In the genomic region with DNA sequence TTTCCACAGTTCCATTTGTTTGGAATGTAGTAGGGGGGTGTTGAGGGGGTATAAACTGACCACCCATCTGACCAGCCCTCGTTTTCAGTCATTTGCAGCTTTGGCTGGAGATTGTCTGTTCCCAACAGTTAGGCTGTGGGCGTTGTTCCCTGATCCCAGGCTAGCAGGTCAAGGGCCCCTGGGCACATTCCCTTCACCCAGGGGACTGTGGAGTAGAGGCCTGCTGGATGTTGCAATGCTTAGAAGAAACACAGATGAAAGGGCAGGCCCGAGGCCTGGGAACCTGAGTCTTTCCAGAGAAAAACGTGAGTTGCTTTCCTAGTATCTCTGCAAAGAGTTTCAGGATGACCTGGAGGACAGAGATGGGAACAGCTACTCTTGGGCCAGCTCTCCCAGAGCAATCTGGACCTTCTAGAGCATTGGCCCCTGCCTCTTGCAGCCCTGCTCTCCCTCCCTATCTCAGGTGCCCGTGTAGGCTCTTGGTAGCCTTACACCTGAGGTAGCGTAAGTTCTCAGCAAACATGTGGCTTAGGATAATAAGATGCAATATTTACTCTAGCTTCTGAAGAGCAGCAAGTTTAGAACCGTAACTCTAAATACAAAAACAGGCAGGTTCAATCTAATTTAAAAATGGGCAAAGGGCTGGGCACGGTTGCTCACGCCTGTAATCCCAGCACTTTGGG, we compare ENCODE assay signal across 1 cellular context.
TF ChIP-seq lines count a peak whose summit lies in the region.

No MANE protein-coding gene starts in this region.

TF ChIP-seq in HepG2, 621 proteins besides CTCF, POLR2A, EP300 and RAD21 (continued from another document and continues in another):
- TF ChIP-seq HNF1A (IDR thresholded peaks at IDR 0.05; ENCODE audit: low read depth) = no peak
- no peak for TF ChIP-seq HNF1A (CRISPR knock-in tag; IDR thresholded peaks at IDR 0.05; ENCODE audit: borderline replicate concordance)
- TF ChIP-seq TAF15 (IDR thresholded peaks at IDR 0.05; ENCODE audit: low read depth, low read length, poor library complexity, severe bottlenecking) = no peak
- TF ChIP-seq MIER2 (CRISPR knock-in tag; IDR thresholded peaks at IDR 0.05) = no peak
- no peak for TF ChIP-seq ZFP1 (CRISPR knock-in tag; IDR thresholded peaks at IDR 0.05)
- peak; percentile 42; the same call in 1 of the 2 replicates for TF ChIP-seq TCF7 (IDR thresholded peaks at IDR 0.05; ENCODE audit: low read depth)
- TF ChIP-seq ZNF784 (CRISPR knock-in tag; IDR thresholded peaks at IDR 0.05; ENCODE audit: borderline replicate concordance) = no peak
- no peak for TF ChIP-seq BRCA1 (CRISPR knock-in tag; IDR thresholded peaks at IDR 0.05)
- no peak for TF ChIP-seq SIX4 (CRISPR knock-in tag; IDR thresholded peaks at IDR 0.05)
- TF ChIP-seq FOXK1 (CRISPR knock-in tag; IDR thresholded peaks at IDR 0.05; ENCODE audit: borderline replicate concordance, low read depth) = no peak
- TF ChIP-seq ZNF451 (CRISPR knock-in tag; IDR thresholded peaks at IDR 0.05) = no peak
- TF ChIP-seq ZNF501 (CRISPR knock-in tag; IDR thresholded peaks at IDR 0.05) = no peak
- TF ChIP-seq SRF (IDR thresholded peaks at IDR 0.05; ENCODE audit: low read depth, low read length) = no peak
- no peak for TF ChIP-seq MYNN (CRISPR knock-in tag; IDR thresholded peaks at IDR 0.05; ENCODE audit: low read depth)
- no peak for TF ChIP-seq MXD4 (CRISPR knock-in tag; IDR thresholded peaks at IDR 0.05)
- no peak for TF ChIP-seq MXD1 (CRISPR knock-in tag; IDR thresholded peaks at IDR 0.05)
- no peak for TF ChIP-seq ZNF207 (IDR thresholded peaks at IDR 0.05; ENCODE audit: borderline replicate concordance)
- TF ChIP-seq ZSCAN20 (CRISPR knock-in tag; IDR thresholded peaks at IDR 0.05; ENCODE audit: borderline replicate concordance) = no peak
- TF ChIP-seq USF2 (IDR thresholded peaks at IDR 0.05; ENCODE audit: low read depth, low read length) = no peak
- no peak for TF ChIP-seq USF2 (CRISPR knock-in tag; IDR thresholded peaks at IDR 0.05; ENCODE audit: borderline replicate concordance)
- TF ChIP-seq SP2 (CRISPR knock-in tag; IDR thresholded peaks at IDR 0.05) = no peak
- TF ChIP-seq MAFG (CRISPR knock-in tag; IDR thresholded peaks at IDR 0.05) = no peak
- no peak for TF ChIP-seq HCFC1 (IDR thresholded peaks at IDR 0.05; ENCODE audit: low read depth, low read length)
- TF ChIP-seq ZNF629 (CRISPR knock-in tag; conservative IDR thresholded peaks at IDR 0.05) = peak; percentile 42; the same call in 1 of the 2 replicates
- TF ChIP-seq ZSCAN25 (CRISPR knock-in tag; IDR thresholded peaks at IDR 0.05) = no peak
- TF ChIP-seq ZHX1 (CRISPR knock-in tag; IDR thresholded peaks at IDR 0.05; ENCODE audit: low read depth) = no peak
- TF ChIP-seq TEAD2 (CRISPR knock-in tag; IDR thresholded peaks at IDR 0.05) = no peak
- no peak for TF ChIP-seq PTBP1 (IDR thresholded peaks at IDR 0.05; ENCODE audit: low read depth, low read length, poor library complexity, severe bottlenecking)
- no peak for TF ChIP-seq IRX3 (CRISPR knock-in tag; IDR thresholded peaks at IDR 0.05; ENCODE audit: borderline replicate concordance, low read depth)
- no peak for TF ChIP-seq ZNF33B (CRISPR knock-in tag; IDR thresholded peaks at IDR 0.05)
- no peak for TF ChIP-seq ATF2 (CRISPR knock-in tag; IDR thresholded peaks at IDR 0.05)
- peak; percentile 67; the same call in 1 of the 2 replicates for TF ChIP-seq BCL6 (CRISPR knock-in tag; IDR thresholded peaks at IDR 0.05)
- TF ChIP-seq TAF1 (CRISPR knock-in tag; IDR thresholded peaks at IDR 0.05) = no peak
- no peak; the same call in 1 of the 2 replicates for TF ChIP-seq FOSL2 (CRISPR knock-in tag; IDR thresholded peaks at IDR 0.05)
- no peak for TF ChIP-seq TCF12 (IDR thresholded peaks at IDR 0.05)
- no peak for TF ChIP-seq TCF12 (CRISPR knock-in tag; IDR thresholded peaks at IDR 0.05)
- TF ChIP-seq GABPA (IDR thresholded peaks at IDR 0.05; ENCODE audit: low read depth, low read length) = no peak
- no peak for TF ChIP-seq GABPA (CRISPR knock-in tag; IDR thresholded peaks at IDR 0.05; ENCODE audit: low read depth)
- no peak for TF ChIP-seq ISL2 (CRISPR knock-in tag; IDR thresholded peaks at IDR 0.05)
- TF ChIP-seq, protein P1, sequence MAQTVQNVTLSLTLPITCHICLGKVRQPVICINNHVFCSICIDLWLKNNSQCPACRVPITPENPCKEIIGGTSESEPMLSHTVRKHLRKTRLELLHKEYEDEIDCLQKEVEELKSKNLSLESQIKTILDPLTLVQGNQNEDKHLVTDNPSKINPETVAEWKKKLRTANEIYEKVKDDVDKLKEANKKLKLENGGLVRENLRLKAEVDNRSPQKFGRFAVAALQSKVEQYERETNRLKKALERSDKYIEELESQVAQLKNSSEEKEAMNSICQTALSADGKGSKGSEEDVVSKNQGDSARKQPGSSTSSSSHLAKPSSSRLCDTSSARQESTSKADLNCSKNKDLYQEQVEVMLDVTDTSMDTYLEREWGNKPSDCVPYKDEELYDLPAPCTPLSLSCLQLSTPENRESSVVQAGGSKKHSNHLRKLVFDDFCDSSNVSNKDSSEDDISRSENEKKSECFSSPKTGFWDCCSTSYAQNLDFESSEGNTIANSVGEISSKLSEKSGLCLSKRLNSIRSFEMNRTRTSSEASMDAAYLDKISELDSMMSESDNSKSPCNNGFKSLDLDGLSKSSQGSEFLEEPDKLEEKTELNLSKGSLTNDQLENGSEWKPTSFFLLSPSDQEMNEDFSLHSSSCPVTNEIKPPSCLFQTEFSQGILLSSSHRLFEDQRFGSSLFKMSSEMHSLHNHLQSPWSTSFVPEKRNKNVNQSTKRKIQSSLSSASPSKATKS (CRISPR knock-in tag; IDR thresholded peaks at IDR 0.05) = no peak
- no peak for TF ChIP-seq TMF1 (CRISPR knock-in tag; IDR thresholded peaks at IDR 0.05; ENCODE audit: low read depth)
- TF ChIP-seq YY1 (IDR thresholded peaks at IDR 0.05; ENCODE audit: insufficient read depth, insufficient replicate concordance, low read depth, low read length) = no peak
- TF ChIP-seq, protein P2, sequence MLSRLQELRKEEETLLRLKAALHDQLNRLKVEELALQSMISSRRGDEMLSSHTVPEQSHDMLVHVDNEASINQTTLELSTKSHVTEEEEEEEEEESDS (CRISPR knock-in tag; IDR thresholded peaks at IDR 0.05; ENCODE audit: borderline replicate concordance) = no peak
- TF ChIP-seq ARNT (IDR thresholded peaks at IDR 0.05) = no peak
- TF ChIP-seq ZNF3 (CRISPR knock-in tag; IDR thresholded peaks at IDR 0.05) = no peak
- 0 out of 2 replicates have a peak, but pooled peaks have one; percentile 34 for TF ChIP-seq IRF2 (CRISPR knock-in tag; IDR thresholded peaks at IDR 0.05)
- TF ChIP-seq ZNF260 (CRISPR knock-in tag; IDR thresholded peaks at IDR 0.05; ENCODE audit: borderline replicate concordance, low read depth) = no peak
- TF ChIP-seq NR2F6 (IDR thresholded peaks at IDR 0.05) = peak; percentile 65
- TF ChIP-seq NR2F6 (CRISPR knock-in tag; IDR thresholded peaks at IDR 0.05) = peak; percentile 47; the same call in 1 of the 2 replicates
- TF ChIP-seq, protein P3, sequence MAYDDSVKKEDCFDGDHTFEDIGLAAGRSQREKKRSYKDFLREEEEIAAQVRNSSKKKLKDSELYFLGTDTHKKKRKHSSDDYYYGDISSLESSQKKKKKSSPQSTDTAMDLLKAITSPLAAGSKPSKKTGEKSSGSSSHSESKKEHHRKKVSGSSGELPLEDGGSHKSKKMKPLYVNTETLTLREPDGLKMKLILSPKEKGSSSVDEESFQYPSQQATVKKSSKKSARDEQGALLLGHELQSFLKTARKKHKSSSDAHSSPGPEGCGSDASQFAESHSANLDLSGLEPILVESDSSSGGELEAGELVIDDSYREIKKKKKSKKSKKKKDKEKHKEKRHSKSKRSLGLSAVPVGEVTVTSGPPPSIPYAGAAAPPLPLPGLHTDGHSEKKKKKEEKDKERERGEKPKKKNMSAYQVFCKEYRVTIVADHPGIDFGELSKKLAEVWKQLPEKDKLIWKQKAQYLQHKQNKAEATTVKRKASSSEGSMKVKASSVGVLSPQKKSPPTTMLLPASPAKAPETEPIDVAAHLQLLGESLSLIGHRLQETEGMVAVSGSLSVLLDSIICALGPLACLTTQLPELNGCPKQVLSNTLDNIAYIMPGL (CRISPR knock-in tag; IDR thresholded peaks at IDR 0.05; ENCODE audit: borderline replicate concordance in 1 of 2, low read depth in 1 of 2) = no peak
- no peak for TF ChIP-seq NCOA5 (CRISPR knock-in tag; IDR thresholded peaks at IDR 0.05)
- no peak for TF ChIP-seq MAFK (conservative IDR thresholded peaks at IDR 0.05 in 1 of 2, IDR thresholded peaks at IDR 0.05 in 1 of 2; ENCODE audit: low read length in 2 of 2)
- no peak for TF ChIP-seq NFKBIZ (CRISPR knock-in tag; IDR thresholded peaks at IDR 0.05)
- TF ChIP-seq CEBPB (IDR thresholded peaks at IDR 0.05; ENCODE audit: borderline replicate concordance, low read depth, low read length) = peak; percentile 93
- TF ChIP-seq DR1 (CRISPR knock-in tag; IDR thresholded peaks at IDR 0.05) = no peak
